In the genomic region with DNA sequence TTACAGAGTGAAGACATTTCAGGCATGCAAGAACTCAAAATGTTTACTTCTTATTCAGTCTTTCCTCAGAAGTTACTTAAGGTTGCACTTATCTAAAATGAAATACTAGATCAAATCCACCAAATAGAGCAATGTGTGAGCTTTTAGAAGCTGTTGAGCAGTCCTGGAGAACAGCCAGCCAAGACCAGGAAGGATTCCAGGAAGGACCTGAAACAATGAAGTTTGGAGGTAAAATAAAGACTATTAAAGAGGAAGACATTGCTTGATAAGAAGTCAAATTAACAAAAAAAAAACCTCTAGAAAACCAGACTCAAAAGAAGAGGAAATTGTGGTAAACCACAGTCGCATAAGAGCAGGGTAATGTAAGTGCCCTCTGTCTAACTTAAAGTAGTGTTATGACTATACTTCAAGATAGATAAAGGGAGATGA, we compare ENCODE assay signal across 8 cellular contexts.
DNase-seq lines count a peak whose midpoint lies in the region; ATAC-seq and TF ChIP-seq lines count a peak whose summit lies in the region.

No MANE protein-coding gene starts in this region.

- no peak overlapping the region for H3K27ac ChIP-seq in prostate gland

- H3K27ac Mint-ChIP-seq in activated T-cell treated with anti-CD3 and anti-CD28 coated beads, Interleukin-2, amount 50 U/mL, for 24 hours, result peak overlapping the region; percentile 23
- peak overlapping the region; percentile 20 for H3K27ac Mint-ChIP-seq in activated T-helper 1 cell treated with anti-CD3 and anti-CD28 coated beads, Interleukin-12 subunit alpha, Interleukin-12 subunit beta, Interleukin-2, Interleukin-4 antibody, amounts not matched to agents 30 ng/mL and 10 ng/mL and 1 ng/mL, durations not matched to agents 14 hours and 24 hours and 36 hours
- H3K27ac Mint-ChIP-seq in stimulated activated naive B cell treated with anti-CD40 and anti-IgM and Interleukin-4, amounts not matched to agents 10 μg/mL and 1 μg/mL and 100 μg/mL, for 72 hours, result peak overlapping the region; percentile 20

- H3K36me3 Mint-ChIP-seq in activated T-cell treated with anti-CD3 and anti-CD28 coated beads, Interleukin-2, amount 50 U/mL, for 24 hours (ENCODE audit: low read depth), result no peaks in the 10 kb centered on the region
- no peaks in the 10 kb centered on the region for H3K36me3 Mint-ChIP-seq in activated T-helper 1 cell treated with anti-CD3 and anti-CD28 coated beads, Interleukin-12 subunit alpha, Interleukin-12 subunit beta, Interleukin-2, Interleukin-4 antibody, amounts not matched to agents 30 ng/mL and 10 ng/mL and 1 ng/mL, durations not matched to agents 14 hours and 24 hours and 36 hours (ENCODE audit: low read depth)
- H3K36me3 Mint-ChIP-seq in stimulated activated naive B cell treated with anti-CD40 and anti-IgM and Interleukin-4, amounts not matched to agents 10 μg/mL and 1 μg/mL and 100 μg/mL, for 72 hours, result peaks cover 0 to 1% of the 10 kb centered on the region in 2 donors

- H3K4me1 ChIP-seq in prostate gland (replicated peaks), result no peaks in the 10 kb centered on the region

- 17% methylated on average over 1 of the region's 1 CpG for WGBS in prostate gland

- no peaks in the 10 kb centered on the region for H3K9me3 Mint-ChIP-seq in activated T-cell treated with anti-CD3 and anti-CD28 coated beads, Interleukin-2, amount 50 U/mL, for 24 hours
- peaks cover 5% of the 10 kb centered on the region for H3K9me3 Mint-ChIP-seq in activated T-helper 1 cell treated with anti-CD3 and anti-CD28 coated beads, Interleukin-12 subunit alpha, Interleukin-12 subunit beta, Interleukin-2, Interleukin-4 antibody, amounts not matched to agents 30 ng/mL and 10 ng/mL and 1 ng/mL, durations not matched to agents 14 hours and 24 hours and 36 hours
- H3K9me3 Mint-ChIP-seq in stimulated activated naive B cell treated with anti-CD40 and anti-IgM and Interleukin-4, amounts not matched to agents 10 μg/mL and 1 μg/mL and 100 μg/mL, for 72 hours, result peaks cover 0 to 2% of the 10 kb centered on the region in 2 donors

- TF ChIP-seq POLR2A in prostate gland (IDR thresholded peaks at IDR 0.05), result no peak

- H3K36me3 ChIP-seq in prostate gland, result no peaks in the 10 kb centered on the region

- DNase-seq in activated T-cell treated with anti-CD3 and anti-CD28 coated beads, Interleukin-2, amount 50 U/mL, for 24 hours, result no peak
- DNase-seq in activated T-cell treated with anti-CD3 and anti-CD28 coated beads for 4 hours (no peak), NCI-H524 (lab: John Stamatoyannopoulos, UW) (no peak), cerebellar nuclear complex (lab: John Stamatoyannopoulos, UW) (no peak), prostate gland (ENCODE audit: low spot score) (no peak)
- no peak for DNase-seq in activated T-helper 1 cell treated with anti-CD3 and anti-CD28 coated beads, Interleukin-12 subunit alpha, Interleukin-12 subunit beta, Interleukin-2, Interleukin-4 antibody, amounts not matched to agents 30 ng/mL and 10 ng/mL and 1 ng/mL, durations not matched to agents 14 hours and 24 hours and 36 hours (ENCODE audit: low spot score)
- no peak for DNase-seq in stimulated activated naive B cell treated with anti-CD40 and anti-IgM and Interleukin-4, amounts not matched to agents 10 μg/mL and 1 μg/mL and 100 μg/mL, for 72 hours

- H3K27me3 Mint-ChIP-seq in activated T-cell treated with anti-CD3 and anti-CD28 coated beads, Interleukin-2, amount 50 U/mL, for 24 hours, result peaks cover 81% of the 10 kb centered on the region
- peaks cover 47% of the 10 kb centered on the region for H3K27me3 Mint-ChIP-seq in activated T-helper 1 cell treated with anti-CD3 and anti-CD28 coated beads, Interleukin-12 subunit alpha, Interleukin-12 subunit beta, Interleukin-2, Interleukin-4 antibody, amounts not matched to agents 30 ng/mL and 10 ng/mL and 1 ng/mL, durations not matched to agents 14 hours and 24 hours and 36 hours (ENCODE audit: insufficient read depth)
- peaks cover 31 to 69% of the 10 kb centered on the region in 2 donors for H3K27me3 Mint-ChIP-seq in stimulated activated naive B cell treated with anti-CD40 and anti-IgM and Interleukin-4, amounts not matched to agents 10 μg/mL and 1 μg/mL and 100 μg/mL, for 72 hours

- peaks cover 24% of the 10 kb centered on the region for H3K4me1 Mint-ChIP-seq in activated T-cell treated with anti-CD3 and anti-CD28 coated beads, Interleukin-2, amount 50 U/mL, for 24 hours (ENCODE audit: low read depth)
- peaks cover 7% of the 10 kb centered on the region for H3K4me1 Mint-ChIP-seq in activated T-helper 1 cell treated with anti-CD3 and anti-CD28 coated beads, Interleukin-12 subunit alpha, Interleukin-12 subunit beta, Interleukin-2, Interleukin-4 antibody, amounts not matched to agents 30 ng/mL and 10 ng/mL and 1 ng/mL, durations not matched to agents 14 hours and 24 hours and 36 hours (ENCODE audit: low read depth)
- peaks cover 23 to 57% of the 10 kb centered on the region in 2 donors for H3K4me1 Mint-ChIP-seq in stimulated activated naive B cell treated with anti-CD40 and anti-IgM and Interleukin-4, amounts not matched to agents 10 μg/mL and 1 μg/mL and 100 μg/mL, for 72 hours

- H3K9me3 ChIP-seq in prostate gland, result no peaks in the 10 kb centered on the region

- no peak overlapping the region for H3K4me3 Mint-ChIP-seq in activated T-cell treated with anti-CD3 and anti-CD28 coated beads, Interleukin-2, amount 50 U/mL, for 24 hours
- no peak overlapping the region for H3K4me3 Mint-ChIP-seq in activated T-helper 1 cell treated with anti-CD3 and anti-CD28 coated beads, Interleukin-12 subunit alpha, Interleukin-12 subunit beta, Interleukin-2, Interleukin-4 antibody, amounts not matched to agents 30 ng/mL and 10 ng/mL and 1 ng/mL, durations not matched to agents 14 hours and 24 hours and 36 hours
- no peak overlapping the region for H3K4me3 Mint-ChIP-seq in stimulated activated naive B cell treated with anti-CD40 and anti-IgM and Interleukin-4, amounts not matched to agents 10 μg/mL and 1 μg/mL and 100 μg/mL, for 72 hours

- H3K27me3 ChIP-seq in prostate gland (replicated peaks; ENCODE audit: insufficient read depth), result no peaks in the 10 kb centered on the region

- no peak for TF ChIP-seq CTCF in prostate gland (IDR thresholded peaks at IDR 0.05)

- intact Hi-C loops in activated T-helper 1 cell treated with anti-CD3 and anti-CD28 coated beads, Interleukin-12 subunit alpha, Interleukin-12 subunit beta, Interleukin-2, Interleukin-4 antibody, amounts not matched to agents 30 ng/mL and 10 ng/mL and 1 ng/mL, durations not matched to agents 14 hours and 24 hours and 36 hours (cut with micrococcal nuclease), result loop anchor here (2.0 kb wide), 1 partner anchor 154 kb away; no protein-coding TSS in a partner anchor
- intact Hi-C loops in prostate gland (cut with DNase I), result no loop called here

- ATAC-seq in HG03442 (IDR thresholded peaks at IDR 0.05; ENCODE audit: unreplicated experiment), result peak; percentile 91
- peak; percentile 94 to 96 for ATAC-seq in stimulated activated naive B cell treated with anti-CD40 and anti-IgM and Interleukin-4, amounts not matched to agents 10 μg/mL and 1 μg/mL and 100 μg/mL, for 72 hours (replicated peaks)

- no peak overlapping the region for H3K4me3 ChIP-seq in prostate gland
